ENCODE assay signal across 10 cellular contexts in genomic region chr6:10419749-10420545, GRCh38. TPM values are rescaled to one million over a fixed set of nuclear protein-coding genes. Genes with fewer than 3 reads are reported as not detected.
A peak's percentile ranks its signal among the peaks of the same experiment; 100 is the strongest.
DNase-seq lines count a peak whose midpoint lies in the region; ATAC-seq and TF ChIP-seq lines count a peak whose summit lies in the region.
"Had no signal": no experiment of that assay in that cellular context is flagged by ENCODE, and none has a peak within 500 bp of the region (broad histone marks: within the 10 kb centered on the region; RNA-seq: fewer than 3 reads in every experiment).

No MANE protein-coding gene starts in this region.

- H3K36me3 Mint-ChIP-seq in T-helper 1 cell treated with Interleukin-12 subunit alpha and Interleukin-12 subunit beta and Interleukin-4 antibody, amounts not matched to agents 30 μg/mL and 1 μg/mL, for 36 hours (ENCODE audit: low read depth): peaks cover 9% of the 10 kb centered on the region
- H3K36me3 Mint-ChIP-seq in progenitor cell of endocrine pancreas (ENCODE audit: insufficient read depth): no peaks in the 10 kb centered on the region
- H3K36me3 Mint-ChIP-seq in activated T-helper 17 cell treated with anti-CD3 and anti-CD28 coated beads, Interleukin-2, amount 50 U/mL, for 72 hours (ENCODE audit: low read depth): peaks cover 8% of the 10 kb centered on the region
- H3K36me3 Mint-ChIP-seq in stimulated activated memory B cell treated with anti-CD40 and anti-IgM and Interleukin-4, amounts not matched to agents 10 μg/mL and 1 μg/mL and 100 μg/mL, for 72 hours: no peaks in the 10 kb centered on the region

- intact Hi-C loops in esophagus squamous epithelium (cut with DNase I): no loop called here

- H3K27ac Mint-ChIP-seq in T-helper 1 cell treated with Interleukin-12 subunit alpha and Interleukin-12 subunit beta and Interleukin-4 antibody, amounts not matched to agents 30 μg/mL and 1 μg/mL, for 36 hours: peak overlapping the region; percentile 69
- H3K27ac Mint-ChIP-seq in progenitor cell of endocrine pancreas: peak overlapping the region; percentile 84
- H3K27ac Mint-ChIP-seq in activated T-helper 17 cell treated with anti-CD3 and anti-CD28 coated beads, Interleukin-2, amount 50 U/mL, for 72 hours: no peak overlapping the region
- no peak overlapping the region for H3K27ac Mint-ChIP-seq in stimulated activated memory B cell treated with anti-CD40 and anti-IgM and Interleukin-4, amounts not matched to agents 10 μg/mL and 1 μg/mL and 100 μg/mL, for 72 hours

- H3K9ac ChIP-seq in NT2/D1 (ENCODE audit: insufficient read length, low read depth): peak overlapping the region; percentile 61

- WGBS in esophagus squamous epithelium, 2 donors: 5 to 17% methylated on average over 6 to 16 of the region's 31 CpGs

- no peak for ATAC-seq in activated T-helper 17 cell treated with anti-CD3 and anti-CD28 coated beads, Interleukin-2, amount 50 U/mL, for 72 hours (replicated peaks)
- no peak for ATAC-seq in stimulated activated memory B cell treated with anti-CD40 and anti-IgM and Interleukin-4, amounts not matched to agents 10 μg/mL and 1 μg/mL and 100 μg/mL, for 72 hours

- TF ChIP-seq CTCF in esophagus squamous epithelium (IDR thresholded peaks at IDR 0.05) (no peak), progenitor cell of endocrine pancreas (IDR thresholded peaks at IDR 0.05; ENCODE audit: unreplicated experiment) (no peak)

- no peak for TF ChIP-seq POLR2A in esophagus squamous epithelium (IDR thresholded peaks at IDR 0.05)

- H3K27me3 ChIP-seq in NT2/D1 (ENCODE audit: insufficient read depth, insufficient read length) (peaks cover 94% of the 10 kb centered on the region), esophagus squamous epithelium (peaks cover 0 to 100% (median 20%) of the 10 kb centered on the region in 4 donors)

- H3K36me3 ChIP-seq in NT2/D1 (ENCODE audit: insufficient read depth, insufficient read length, low read length) (no peaks in the 10 kb centered on the region), esophagus squamous epithelium (no peaks in the 10 kb centered on the region)

- H3K4me1 ChIP-seq in NT2/D1 (ENCODE audit: insufficient read depth, insufficient read length) (peaks cover 16% of the 10 kb centered on the region), esophagus squamous epithelium (peaks cover 7 to 78% (median 10%) of the 10 kb centered on the region in 3 donors)

- H3K27ac ChIP-seq in esophagus squamous epithelium: peak overlapping the region; percentile 88 to 99 (median 98)

- H3K4me1 Mint-ChIP-seq in T-helper 1 cell treated with Interleukin-12 subunit alpha and Interleukin-12 subunit beta and Interleukin-4 antibody, amounts not matched to agents 30 μg/mL and 1 μg/mL, for 36 hours (ENCODE audit: low read depth): peaks cover 7% of the 10 kb centered on the region
- peaks cover 17% of the 10 kb centered on the region for H3K4me1 Mint-ChIP-seq in progenitor cell of endocrine pancreas (ENCODE audit: low read depth)
- peaks cover 4% of the 10 kb centered on the region for H3K4me1 Mint-ChIP-seq in activated T-helper 17 cell treated with anti-CD3 and anti-CD28 coated beads, Interleukin-2, amount 50 U/mL, for 72 hours
- H3K4me1 Mint-ChIP-seq in stimulated activated memory B cell treated with anti-CD40 and anti-IgM and Interleukin-4, amounts not matched to agents 10 μg/mL and 1 μg/mL and 100 μg/mL, for 72 hours: peaks cover 22% of the 10 kb centered on the region

- H3K27me3 Mint-ChIP-seq in T-helper 1 cell treated with Interleukin-12 subunit alpha and Interleukin-12 subunit beta and Interleukin-4 antibody, amounts not matched to agents 30 μg/mL and 1 μg/mL, for 36 hours (ENCODE audit: low read depth): peaks cover 96% of the 10 kb centered on the region
- peaks cover 99% of the 10 kb centered on the region for H3K27me3 Mint-ChIP-seq in progenitor cell of endocrine pancreas
- H3K27me3 Mint-ChIP-seq in activated T-helper 17 cell treated with anti-CD3 and anti-CD28 coated beads, Interleukin-2, amount 50 U/mL, for 72 hours: peaks cover 65% of the 10 kb centered on the region
- H3K27me3 Mint-ChIP-seq in stimulated activated memory B cell treated with anti-CD40 and anti-IgM and Interleukin-4, amounts not matched to agents 10 μg/mL and 1 μg/mL and 100 μg/mL, for 72 hours: peaks cover 99% of the 10 kb centered on the region

- no peak overlapping the region for H3K4me3 Mint-ChIP-seq in T-helper 1 cell treated with Interleukin-12 subunit alpha and Interleukin-12 subunit beta and Interleukin-4 antibody, amounts not matched to agents 30 μg/mL and 1 μg/mL, for 36 hours
- H3K4me3 Mint-ChIP-seq in progenitor cell of endocrine pancreas (ENCODE audit: low read depth): peak overlapping the region; percentile 64
- H3K4me3 Mint-ChIP-seq in activated T-helper 17 cell treated with anti-CD3 and anti-CD28 coated beads, Interleukin-2, amount 50 U/mL, for 72 hours: no peak overlapping the region
- no peak overlapping the region for H3K4me3 Mint-ChIP-seq in stimulated activated memory B cell treated with anti-CD40 and anti-IgM and Interleukin-4, amounts not matched to agents 10 μg/mL and 1 μg/mL and 100 μg/mL, for 72 hours

- H3K4me3 ChIP-seq in NT2/D1 (ENCODE audit: insufficient read length, low read depth): peak overlapping the region; percentile 18
- H3K4me3 ChIP-seq in esophagus squamous epithelium: peak overlapping the region; percentile 28 to 84 (median 64)

- no peak for DNase-seq in T-helper 1 cell
- no peak for DNase-seq in NT2/D1 (ENCODE audit: low read depth, low spot score)
- DNase-seq in esophagus squamous epithelium (lab: John Stamatoyannopoulos, UW): no peak
- peak; percentile 12 for DNase-seq in progenitor cell of endocrine pancreas (ENCODE audit: low spot score, unreplicated experiment)
- DNase-seq in COR-L47 (lab: John Stamatoyannopoulos, UW): no peak
- DNase-seq: activated CD8-positive, alpha-beta memory T cell treated with anti-CD3 and anti-CD28 coated beads, Interleukin-2, amount 50 U/mL, for 48 hours; NCI-H2171 treated with DMSO at 0.1 percent for 48 hours had no signal

- H3K9me3 ChIP-seq in NT2/D1 (ENCODE audit: insufficient read depth, low read length): no peaks in the 10 kb centered on the region
- H3K9me3 ChIP-seq in esophagus squamous epithelium: no peaks in the 10 kb centered on the region

- H3K9me3 Mint-ChIP-seq in T-helper 1 cell treated with Interleukin-12 subunit alpha and Interleukin-12 subunit beta and Interleukin-4 antibody, amounts not matched to agents 30 μg/mL and 1 μg/mL, for 36 hours: no peaks in the 10 kb centered on the region
- no peaks in the 10 kb centered on the region for H3K9me3 Mint-ChIP-seq in progenitor cell of endocrine pancreas (ENCODE audit: low read depth)
- no peaks in the 10 kb centered on the region for H3K9me3 Mint-ChIP-seq in activated T-helper 17 cell treated with anti-CD3 and anti-CD28 coated beads, Interleukin-2, amount 50 U/mL, for 72 hours
- peaks cover 8% of the 10 kb centered on the region for H3K9me3 Mint-ChIP-seq in stimulated activated memory B cell treated with anti-CD40 and anti-IgM and Interleukin-4, amounts not matched to agents 10 μg/mL and 1 μg/mL and 100 μg/mL, for 72 hours

RNA-seq across cellular contexts. Expression of gene TFAP2A, which starts 5.1 kb away (rescaled TPM):
- total RNA-seq in esophagus squamous epithelium (10 to 100 TPM; 11.6 to 39.1 (median 29.9) TPM), progenitor cell of endocrine pancreas (4.7 and 10.0 TPM in 2 replicates)
- total RNA-seq in activated T-helper 17 cell treated with anti-CD3 and anti-CD28 coated beads, Interleukin-2, amount 50 U/mL, for 72 hours: under 1 TPM in 1 of 2 donors, not detected in 1; 0.52 TPM

Comparison
In these comparisons a context has a peak if more than half of its experiments do, and no peak if none do; other contexts are left out.
1. H3K27ac Mint-ChIP-seq: peak in T-helper 1 cell treated with Interleukin-12 subunit alpha and Interleukin-12 subunit beta and Interleukin-4 antibody, amounts not matched to agents 30 μg/mL and 1 μg/mL, for 36 hours (single experiment) and progenitor cell of endocrine pancreas (single experiment); none in activated T-helper 17 cell treated with anti-CD3 and anti-CD28 coated beads, Interleukin-2, amount 50 U/mL, for 72 hours (single experiment) and stimulated activated memory B cell treated with anti-CD40 and anti-IgM and Interleukin-4, amounts not matched to agents 10 μg/mL and 1 μg/mL and 100 μg/mL, for 72 hours (single experiment).